19 cellular contexts compared by ENCODE assay signal in genomic region chr14:101926620-101927019, GRCh38. TPM values are rescaled to one million over a fixed set of nuclear protein-coding genes. Genes with fewer than 3 reads are reported as not detected.
DNase-seq lines count a peak whose midpoint lies in the region; ATAC-seq and TF ChIP-seq lines count a peak whose summit lies in the region.
"Had no signal": no experiment of that assay in that cellular context is flagged by ENCODE, and none has a peak within 500 bp of the region (broad histone marks: within the 10 kb centered on the region; RNA-seq: fewer than 3 reads in every experiment).

No MANE protein-coding gene starts in this region.

- no peak overlapping the region for H2AK9ac ChIP-seq in IMR-90 (replicated peaks; ENCODE audit: low read depth, low read length, poor library complexity)

- DNase-seq in activated T-cell treated with anti-CD3 and anti-CD28 coated beads, Interleukin-2, amount 50 U/mL, for 24 hours = no peak
- DNase-seq in activated T-cell treated with anti-CD3 and anti-CD28 coated beads for 4 hours = no peak
- DNase-seq in IMR-90 = no peak
- DNase-seq in right atrium auricular region (ENCODE audit: low spot score) = no peak
- no peak for DNase-seq in stimulated activated effector memory CD8-positive, alpha-beta T cell treated with anti-CD3 and anti-CD28 coated beads, Interleukin-12 subunit alpha, Interleukin-12 subunit beta, amount 100 ng/mL, for 72 hours (ENCODE audit: low spot score in 2 of 2)
- no peak for DNase-seq in superior temporal gyrus (ENCODE audit: extremely low spot score)
- no peak for DNase-seq in DMS114 treated with DMSO at 0.1 percent for 48 hours (lab: John Stamatoyannopoulos, UW; ENCODE audit: unreplicated experiment)
- DNase-seq in NCI-H69 (lab: John Stamatoyannopoulos, UW) = no peak
- DNase-seq: activated CD4-positive, alpha-beta T cell treated with anti-CD3 and anti-CD28 coated beads for 1 hour; activated naive CD4-positive, alpha-beta T cell treated with anti-CD3 and anti-CD28 coated beads, Interleukin-2, amount 50 U/mL, for 16 hours; DMS79; erythroblast; NCI-H1417 treated with DMSO at 0.1 percent for 48 hours; NCI-H2171 treated with DMSO at 0.1 percent for 48 hours; stimulated activated CD4-positive, alpha-beta T cell treated with anti-CD3 and anti-CD28 coated beads, Interleukin-4, amount 100 ng/mL, for 4 hours; trophoblast cell had no signal

- H3K36me3 Mint-ChIP-seq in activated T-cell treated with anti-CD3 and anti-CD28 coated beads, Interleukin-2, amount 50 U/mL, for 24 hours (ENCODE audit: low read depth) = peaks cover 63% of the 10 kb centered on the region
- H3K36me3 Mint-ChIP-seq in stimulated activated effector memory CD8-positive, alpha-beta T cell treated with anti-CD3 and anti-CD28 coated beads, Interleukin-12 subunit alpha, Interleukin-12 subunit beta, amount 100 ng/mL, for 72 hours = peaks cover 70% of the 10 kb centered on the region

- H3K4me1 ChIP-seq in IMR-90 (ENCODE audit: control insufficient read depth, insufficient read depth, low read length) (peaks cover 4% of the 10 kb centered on the region), right atrium auricular region (peaks cover 0 to 20% of the 10 kb centered on the region in 2 donors)
- H3K4me1 ChIP-seq: pancreas had no signal

- no peak overlapping the region for H3K56ac ChIP-seq in IMR-90 (ENCODE audit: extremely low read depth, insufficient read depth, low read length)

- no peak overlapping the region for H4K91ac ChIP-seq in IMR-90 (ENCODE audit: insufficient read depth, low read depth, low read length)

- TF ChIP-seq CTCF in IMR-90 (conservative IDR thresholded peaks at IDR 0.05; ENCODE audit: low read depth, low read length) (no peak), right atrium auricular region (IDR thresholded peaks at IDR 0.05) (no peak)

- no peak for TF ChIP-seq RAD21 in IMR-90 (IDR thresholded peaks at IDR 0.05; ENCODE audit: low read length)

- peaks cover 5% of the 10 kb centered on the region; the same call in 1 of the 2 replicates for H4K20me1 ChIP-seq in IMR-90 (ENCODE audit: insufficient read depth, low read length)

- POLR2A ChIA-PET in IMR-90 (lab: Charles Lee; ENCODE audit: unreplicated experiment) = no interaction called here

- ATAC-seq in IMR-90 (ENCODE audit: low read depth) = no peak
- ATAC-seq in stimulated activated effector memory CD8-positive, alpha-beta T cell treated with anti-CD3 and anti-CD28 coated beads, Interleukin-12 subunit alpha, Interleukin-12 subunit beta, amount 100 ng/mL, for 72 hours = no peak
- ATAC-seq: pancreas had no signal

- no peak overlapping the region for H4K5ac ChIP-seq in IMR-90 (ENCODE audit: low read depth, low read length)

- CTCF ChIA-PET in IMR-90 (lab: Yijun Ruan, JAX) = no interaction called here

- peaks cover 6 to 8% of the 10 kb centered on the region in 2 experiments for H3K79me1 ChIP-seq in IMR-90 (ENCODE audit: low read depth in 1 of 2, low read length in 2 of 2)

- H4K8ac ChIP-seq in IMR-90 (ENCODE audit: low read depth in 2 of 2, low read length in 2 of 2) = no peak overlapping the region; a peak in 1 of 4 replicates

- H3K4me3 Mint-ChIP-seq in activated T-cell treated with anti-CD3 and anti-CD28 coated beads, Interleukin-2, amount 50 U/mL, for 24 hours = no peak overlapping the region
- H3K4me3 Mint-ChIP-seq in stimulated activated effector memory CD8-positive, alpha-beta T cell treated with anti-CD3 and anti-CD28 coated beads, Interleukin-12 subunit alpha, Interleukin-12 subunit beta, amount 100 ng/mL, for 72 hours = no peak overlapping the region

- no peak overlapping the region for H3K4me3 ChIP-seq in IMR-90 (ENCODE audit: insufficient read depth, low read depth, low read length)
- H3K4me3 ChIP-seq in right atrium auricular region = no peak overlapping the region
- H3K4me3 ChIP-seq: pancreas, smooth muscle cell had no signal

- H3K23ac ChIP-seq in IMR-90 (ENCODE audit: low read depth, low read length) = no peak overlapping the region

- no peak overlapping the region for H2BK120ac ChIP-seq in IMR-90 (ENCODE audit: low read depth, low read length)

- H3K27me3 ChIP-seq in IMR-90 (ENCODE audit: control insufficient read depth, insufficient read depth, low read length) = no peaks in the 10 kb centered on the region
- no peaks in the 10 kb centered on the region for H3K27me3 ChIP-seq in right atrium auricular region
- H3K27me3 ChIP-seq: pancreas had no signal

- no TSS peak for BruUV-seq in IMR-90 (replicated peaks; lab: Mats Ljungman, UMichigan)

- peaks cover 11% of the 10 kb centered on the region for H3K36me3 ChIP-seq in IMR-90 (ENCODE audit: control insufficient read depth, insufficient read depth, low read length)
- H3K36me3 ChIP-seq in right atrium auricular region = peaks cover 15% of the 10 kb centered on the region
- H3K36me3 ChIP-seq: pancreas had no signal

- H3K9me3 Mint-ChIP-seq in activated T-cell treated with anti-CD3 and anti-CD28 coated beads, Interleukin-2, amount 50 U/mL, for 24 hours = no peaks in the 10 kb centered on the region
- H3K9me3 Mint-ChIP-seq in stimulated activated effector memory CD8-positive, alpha-beta T cell treated with anti-CD3 and anti-CD28 coated beads, Interleukin-12 subunit alpha, Interleukin-12 subunit beta, amount 100 ng/mL, for 72 hours = no peaks in the 10 kb centered on the region

- no peak overlapping the region for H2BK5ac ChIP-seq in IMR-90 (ENCODE audit: low read depth, low read length, poor library complexity, severe bottlenecking)

- no CpG with 5 or more reads among the region's 5 CpGs for WGBS in IMR-90 (ENCODE audit: extremely low coverage in 2 of 2, insufficient read length in 1 of 2), 2 experiments

- no peak overlapping the region for H2BK20ac ChIP-seq in IMR-90 (ENCODE audit: low read depth, low read length)

- H2BK15ac ChIP-seq in IMR-90 (ENCODE audit: low read depth, low read length) = no peak overlapping the region

- H3K9ac ChIP-seq in IMR-90 (ENCODE audit: low read depth, low read length) = no peak overlapping the region

- no peak overlapping the region for H3K18ac ChIP-seq in IMR-90 (ENCODE audit: low read depth, low read length)

- peak overlapping the region; percentile 54 for H3K27ac Mint-ChIP-seq in activated T-cell treated with anti-CD3 and anti-CD28 coated beads, Interleukin-2, amount 50 U/mL, for 24 hours
- peak overlapping the region; percentile 61 for H3K27ac Mint-ChIP-seq in stimulated activated effector memory CD8-positive, alpha-beta T cell treated with anti-CD3 and anti-CD28 coated beads, Interleukin-12 subunit alpha, Interleukin-12 subunit beta, amount 100 ng/mL, for 72 hours

- intact Hi-C loops in IMR-90 (cut with micrococcal nuclease) = loop anchor here (10.0 kb wide), 1 partner anchor 152 kb away; no protein-coding TSS in a partner anchor

- H2AFZ ChIP-seq in IMR-90 (replicated peaks; ENCODE audit: low read length, poor library complexity) = no peak overlapping the region

- peaks cover 14% of the 10 kb centered on the region for H3K4me1 Mint-ChIP-seq in activated T-cell treated with anti-CD3 and anti-CD28 coated beads, Interleukin-2, amount 50 U/mL, for 24 hours (ENCODE audit: low read depth)
- H3K4me1 Mint-ChIP-seq in stimulated activated effector memory CD8-positive, alpha-beta T cell treated with anti-CD3 and anti-CD28 coated beads, Interleukin-12 subunit alpha, Interleukin-12 subunit beta, amount 100 ng/mL, for 72 hours = peaks cover 10% of the 10 kb centered on the region

- H3K14ac ChIP-seq in IMR-90 (replicated peaks; ENCODE audit: low read depth, low read length) = no peak overlapping the region

- no peak for TF ChIP-seq POLR2A in IMR-90 (IDR thresholded peaks at IDR 0.05; ENCODE audit: low read depth, low read length)

- H3K4me2 ChIP-seq in IMR-90 (ENCODE audit: low read depth, low read length) = no peak overlapping the region
- H3K4me2 ChIP-seq: smooth muscle cell had no signal

- H3K27ac ChIP-seq in IMR-90 (ENCODE audit: insufficient read depth, low read length) (no peak overlapping the region), right atrium auricular region (peak overlapping the region; percentile 75 to 76)
- H3K27ac ChIP-seq: C4-2B, pancreas had no signal

- dilution Hi-C loops in IMR-90 (cut with HindIII; ENCODE audit: low sequenced_read_pairs, unreplicated experiment) = no loop called here

- H3K9me1 ChIP-seq in IMR-90 (ENCODE audit: insufficient read depth, low read length) = peaks cover 8% of the 10 kb centered on the region

- H3K27me3 Mint-ChIP-seq in activated T-cell treated with anti-CD3 and anti-CD28 coated beads, Interleukin-2, amount 50 U/mL, for 24 hours = no peaks in the 10 kb centered on the region

- no peaks in the 10 kb centered on the region for H3K9me3 ChIP-seq in IMR-90 (ENCODE audit: control insufficient read depth, insufficient read depth, low read length)
- H3K9me3 ChIP-seq in right atrium auricular region = no peaks in the 10 kb centered on the region
- H3K9me3 ChIP-seq: pancreas had no signal

- peak overlapping the region; percentile 25; the same call in 1 of the 2 replicates for H3K4ac ChIP-seq in IMR-90 (ENCODE audit: low read depth, low read length)

- no peak overlapping the region for H2AK5ac ChIP-seq in IMR-90 (ENCODE audit: low read depth, low read length)

- in situ Hi-C loops in IMR-90 (cut with MboI; ENCODE audit: low sequenced_read_pairs) = no loop called here

TF ChIP-seq in IMR-90, 13 proteins besides CTCF, POLR2A, EP300 and RAD21 (continues in another document):
- TF ChIP-seq USF2 (IDR thresholded peaks at IDR 0.05; ENCODE audit: low read depth, low read length) = no peak
- TF ChIP-seq MAZ (IDR thresholded peaks at IDR 0.05; ENCODE audit: borderline replicate concordance, low read depth, low read length) = no peak
- TF ChIP-seq NFE2L2 (IDR thresholded peaks at IDR 0.05; ENCODE audit: low read depth, low read length) = no peak

RNA-seq across cellular contexts. Expression of gene DYNC1H1, which starts 37.8 kb away (rescaled TPM):
- 612 and 670 TPM in 2 replicates for total RNA-seq in IMR-90 (2012; rRNA removed)
- 221 and 240 TPM in 2 replicates for polyA plus RNA-seq in IMR-90 (2012; rRNA removed)
- 167 and 240 TPM in 2 replicates for polyA plus RNA-seq in IMR-90 (2012; cell fraction: cytosol; rRNA removed)
- polyA plus RNA-seq in IMR-90 (2012; cell fraction: nucleus; rRNA removed; ENCODE audit: low replicate concordance) = 278 and 585 TPM in 2 replicates
- 100 to 1,000 TPM; 388 to 445 TPM for total RNA-seq in right atrium auricular region
